ENCODE assay signal across 12 cellular contexts in the genomic region with DNA sequence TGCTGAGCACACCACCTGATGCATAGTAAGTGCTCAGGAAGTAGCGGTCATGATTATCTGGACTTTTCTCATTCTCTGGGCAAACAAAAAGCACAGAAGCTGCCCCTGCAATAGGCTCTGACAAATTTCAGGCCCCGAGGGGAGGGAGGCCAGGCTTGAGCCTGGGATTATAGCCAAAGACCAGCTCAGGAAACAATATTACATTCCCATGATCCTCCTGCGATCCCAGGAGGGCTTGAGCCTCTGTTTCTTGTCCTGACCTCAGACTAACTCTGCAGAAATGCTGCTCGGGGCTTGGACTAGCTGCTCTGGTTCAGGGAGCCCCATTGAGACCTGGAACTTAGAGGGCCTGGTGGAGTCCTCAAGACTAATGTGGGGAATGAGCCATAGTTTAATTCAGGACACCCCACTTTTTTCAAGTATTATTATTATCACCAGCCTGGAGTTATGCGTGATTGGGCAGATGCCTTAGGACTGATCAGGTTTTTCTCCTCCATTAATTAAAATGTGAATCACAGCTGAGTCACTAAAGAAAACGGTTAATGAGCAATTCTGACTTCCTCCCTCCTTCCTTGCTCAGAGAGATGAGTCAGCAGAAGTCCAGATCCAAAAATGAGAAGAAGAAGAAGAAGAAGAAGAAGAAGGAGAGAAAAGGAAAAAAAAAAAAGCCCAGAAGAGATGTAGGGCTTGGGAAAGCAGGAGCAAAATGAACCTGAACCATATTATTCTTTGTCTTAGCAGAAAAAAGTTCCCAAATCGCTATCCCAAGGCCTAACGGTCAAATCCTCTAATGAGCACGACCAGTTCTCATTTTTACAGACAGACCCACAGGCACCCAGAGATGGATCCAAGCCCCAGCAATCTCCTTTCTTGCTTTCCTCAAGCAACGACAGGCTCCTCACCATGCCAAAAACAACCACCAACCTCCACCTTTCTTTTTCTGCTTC.
DNase-seq lines count a peak whose midpoint lies in the region; ATAC-seq and TF ChIP-seq lines count a peak whose summit lies in the region.
"Had no signal": no experiment of that assay in that cellular context is flagged by ENCODE, and none has a peak within 500 bp of the region (broad histone marks: within the 10 kb centered on the region; RNA-seq: fewer than 3 reads in every experiment).

No MANE protein-coding gene starts in this region.

- peaks cover 4% of the 10 kb centered on the region for H3K4me1 ChIP-seq in suprapubic skin

- H3K4me3 ChIP-seq in AG10803 (ENCODE audit: low read length) (peak overlapping the region; percentile 1; the same call in 1 of the 2 replicates), MG63 (no peak overlapping the region), astrocyte of the cerebellum (ENCODE audit: low read depth, low read length) (no peak overlapping the region), suprapubic skin (no peak overlapping the region)

- in situ Hi-C loops in astrocyte of the cerebellum (cut with HindIII; ENCODE audit: low sequenced_read_pairs), result loop anchor here (5.0 kb wide), 1 partner anchor 62 kb away; no protein-coding TSS in a partner anchor

- H3K9me3 ChIP-seq in MG63, result peaks cover 13% of the 10 kb centered on the region
- no peaks in the 10 kb centered on the region for H3K9me3 ChIP-seq in suprapubic skin

- H3K36me3 ChIP-seq in MG63, result no peaks in the 10 kb centered on the region
- H3K36me3 ChIP-seq in suprapubic skin, result no peaks in the 10 kb centered on the region

- TF ChIP-seq POLR2A in suprapubic skin (IDR thresholded peaks at IDR 0.05), result no peak

- DNase-seq in AG10803 (ENCODE audit: low read depth) (peak; percentile 86), MG63 (peak; percentile 97), astrocyte of the cerebellum (ENCODE audit: low read depth) (peak; percentile 63), iris pigment epithelial cell (ENCODE audit: low read depth) (peak; percentile 73), suprapubic skin (ENCODE audit: low spot score in 2 of 2) (no peak), cortex of kidney (lab: John Stamatoyannopoulos, UW) (no peak), NCI-H748 (lab: John Stamatoyannopoulos, UW; ENCODE audit: unreplicated experiment) (no peak)
- DNase-seq: DND-41, glutamatergic neuron had no signal

- no peak for ATAC-seq in HG02642 (IDR thresholded peaks at IDR 0.05; ENCODE audit: poor library complexity, unreplicated experiment)
- ATAC-seq: stimulated activated memory B cell treated with anti-CD40 and anti-IgM and Interleukin-4, amounts not matched to agents 10 μg/mL and 1 μg/mL and 100 μg/mL, for 72 hours had no signal

- 48% methylated on average over 10 of the region's 10 CpGs for WGBS in suprapubic skin

- no peak for TF ChIP-seq EP300 in suprapubic skin (IDR thresholded peaks at IDR 0.05)

- TF ChIP-seq CTCF in AG10803 (conservative IDR thresholded peaks at IDR 0.05; ENCODE audit: low read length) (no peak), astrocyte of the cerebellum (IDR thresholded peaks at IDR 0.05; ENCODE audit: low read depth, low read length, missing control alignments) (no peak), suprapubic skin (IDR thresholded peaks at IDR 0.05) (no peak)

- H3K27ac ChIP-seq in suprapubic skin, result no peak overlapping the region
- H3K27ac ChIP-seq: parathyroid adenoma had no signal

- H3K27me3 ChIP-seq in MG63 (no peaks in the 10 kb centered on the region), suprapubic skin (peaks cover 24% of the 10 kb centered on the region)

Comparison
In these comparisons a context has a peak if more than half of its experiments do, and no peak if none do; other contexts are left out.
1. DNase-seq: peak in AG10803 (single experiment), MG63 (single experiment), astrocyte of the cerebellum (single experiment) and iris pigment epithelial cell (single experiment); none in suprapubic skin (0 of 2), cortex of kidney (single experiment) and NCI-H748 (single experiment).